In the genomic region with DNA sequence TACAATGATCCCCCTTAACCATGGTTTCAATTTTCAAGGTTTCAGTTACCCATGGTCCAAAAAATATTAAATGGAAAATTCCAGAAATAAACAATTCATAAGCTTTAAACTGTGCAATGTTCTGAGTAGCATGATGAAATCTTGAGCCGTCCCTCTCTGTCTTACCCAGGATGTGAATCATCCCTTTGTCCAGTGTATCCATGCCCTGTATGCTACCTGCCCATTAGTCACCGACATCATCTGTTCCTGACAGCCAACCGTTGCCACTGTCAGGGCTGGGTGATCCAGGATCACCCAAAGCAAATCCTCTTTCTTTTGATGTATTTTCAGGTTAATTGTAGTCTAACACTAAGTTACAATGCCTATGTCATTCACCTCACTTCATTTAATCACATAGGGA, we compare ENCODE assay signal across 12 cellular contexts. TPM values are rescaled to one million over a fixed set of nuclear protein-coding genes. Genes with fewer than 3 reads are reported as not detected.
A peak's percentile ranks its signal among the peaks of the same experiment; 100 is the strongest.
DNase-seq lines count a peak whose midpoint lies in the region; ATAC-seq and TF ChIP-seq lines count a peak whose summit lies in the region.
"Had no signal": no experiment of that assay in that cellular context is flagged by ENCODE, and none has a peak within 500 bp of the region (broad histone marks: within the 10 kb centered on the region; RNA-seq: fewer than 3 reads in every experiment).

No MANE protein-coding gene starts in this region.

- no peaks in the 10 kb centered on the region for H3K36me3 ChIP-seq in skeletal muscle satellite cell (ENCODE audit: insufficient read depth, low read length)
- H3K36me3 ChIP-seq: upper lobe of left lung had no signal

- peaks cover 7% of the 10 kb centered on the region for H3K4me1 ChIP-seq in skeletal muscle satellite cell (ENCODE audit: control insufficient read depth, insufficient read depth, low read length)
- H3K4me1 ChIP-seq: upper lobe of left lung had no signal

- H3K4me3 ChIP-seq in epithelial cell of proximal tubule (ENCODE audit: low read depth, low read length) (no peak overlapping the region), skeletal muscle satellite cell (ENCODE audit: low read length) (no peak overlapping the region)
- H3K4me3 ChIP-seq: upper lobe of left lung had no signal

- TF ChIP-seq CTCF in epithelial cell of proximal tubule (conservative IDR thresholded peaks at IDR 0.05; ENCODE audit: low read depth, low read length) = no peak

- ATAC-seq in GM18502 (IDR thresholded peaks at IDR 0.05; ENCODE audit: poor library complexity, unreplicated experiment) (no peak), HG02623 (IDR thresholded peaks at IDR 0.05; ENCODE audit: unreplicated experiment) (no peak), HG03571 (IDR thresholded peaks at IDR 0.05; ENCODE audit: unreplicated experiment) (no peak)
- ATAC-seq: sciatic nerve had no signal

- peak overlapping the region; percentile 27 for H3K4me2 ChIP-seq in skeletal muscle satellite cell (ENCODE audit: low read length)

- peak; percentile 89 for DNase-seq in HCEC 1CT
- peak; percentile 91 for DNase-seq in RKO (ENCODE audit: low spot score)
- DNase-seq in epithelial cell of proximal tubule (ENCODE audit: low read depth) = peak; percentile 82
- DNase-seq: activated gamma-delta T cell treated with Interleukin-2 at 50 U/mL for 16 hours, KBM-7, NCI-H345, upper lobe of left lung had no signal

- H3K9ac ChIP-seq in skeletal muscle satellite cell (ENCODE audit: low read depth, low read length) = no peak overlapping the region

- no peaks in the 10 kb centered on the region for H3K27me3 ChIP-seq in skeletal muscle satellite cell (ENCODE audit: control insufficient read depth, insufficient read depth, low read length)
- H3K27me3 ChIP-seq: upper lobe of left lung had no signal

- H3K9me3 ChIP-seq in skeletal muscle satellite cell (replicated peaks; ENCODE audit: low read length) = no peaks in the 10 kb centered on the region
- H3K9me3 ChIP-seq: upper lobe of left lung had no signal

RNA-seq across cellular contexts. Expression of a gene that starts 15.7 kb away (rescaled TPM):
- 104 and 171 TPM in 2 replicates for total RNA-seq in epithelial cell of proximal tubule
- total RNA-seq in skeletal muscle satellite cell (2012; rRNA removed) = 93.3 and 129 TPM in 2 replicates
